8 cellular contexts compared by ENCODE assay signal in the genomic region with DNA sequence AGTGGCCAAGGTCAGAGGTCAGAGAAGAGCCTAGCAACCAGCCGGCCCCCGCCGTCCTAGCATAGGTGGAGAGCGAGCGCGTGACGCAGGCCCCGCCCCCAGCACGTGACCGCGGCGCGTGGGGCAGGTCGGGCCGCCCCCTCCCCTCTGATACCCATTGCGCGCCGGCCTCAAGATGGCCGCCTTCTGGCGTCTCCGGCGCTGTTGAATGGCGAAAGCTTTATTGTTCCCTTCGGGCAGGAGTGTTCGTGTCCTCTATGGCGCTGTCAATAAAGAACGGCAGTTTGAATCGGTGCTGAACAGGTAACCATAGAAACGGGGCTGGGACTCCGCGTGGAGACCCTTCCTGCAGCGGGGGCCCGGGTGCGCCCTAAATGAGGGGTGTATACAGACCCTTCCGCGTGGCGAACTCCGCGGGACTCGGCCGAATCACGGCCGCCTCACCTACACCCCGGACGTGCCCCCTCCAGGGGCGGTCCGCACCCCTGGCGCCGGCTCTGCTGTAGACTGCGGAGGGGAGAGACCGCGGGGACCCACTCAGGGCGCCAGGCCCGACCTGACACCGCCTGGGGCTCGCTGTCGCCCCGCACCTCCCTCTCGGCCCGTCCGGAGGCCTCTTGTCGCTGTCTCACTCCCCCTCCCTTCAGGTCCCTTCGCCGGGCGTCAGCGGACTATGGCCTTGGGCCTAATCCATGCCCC. TPM values are rescaled to one million over a fixed set of nuclear protein-coding genes. Genes with fewer than 3 reads are reported as not detected.
DNase-seq lines count a peak whose midpoint lies in the region; ATAC-seq and TF ChIP-seq lines count a peak whose summit lies in the region.

Gene ZBTB40, plus strand, starts transcription at position 150 of the 699 bp plus-strand sequence. CDS start 38,098 bp downstream, outside the sequence.

- TF ChIP-seq RAD21 in IMR-90 (IDR thresholded peaks at IDR 0.05; ENCODE audit: low read length): no peak

- POLR2A ChIA-PET in IMR-90 (lab: Charles Lee; ENCODE audit: unreplicated experiment): no interaction called here

- peak within 1 kb of the TSS; percentile 96 for H2AFZ ChIP-seq in IMR-90 (replicated peaks; ENCODE audit: low read length, poor library complexity)

- H2BK5ac ChIP-seq in IMR-90 (ENCODE audit: low read depth, low read length, poor library complexity, severe bottlenecking): peak within 1 kb of the TSS; percentile 67

- H3K4me1 ChIP-seq in IMR-90 (ENCODE audit: control insufficient read depth, insufficient read depth, low read length) (peaks cover 5% of the 10 kb centered on the region), mucosa of descending colon (ENCODE audit: low read depth) (peaks cover 12% of the 10 kb centered on the region)

- H4K8ac ChIP-seq in IMR-90 (ENCODE audit: low read depth in 2 of 2, low read length in 2 of 2): peak within 1 kb of the TSS; percentile 89 to 96

- H3K79me1 ChIP-seq in IMR-90 (ENCODE audit: low read depth in 1 of 2, low read length in 2 of 2): peaks cover 26 to 32% of the 10 kb centered on the region in 2 experiments

- no peaks in the 10 kb centered on the region for H4K20me1 ChIP-seq in IMR-90 (ENCODE audit: insufficient read depth, low read length)

- H3K23ac ChIP-seq in IMR-90 (ENCODE audit: low read depth, low read length): peak within 1 kb of the TSS; percentile 96

- peak within 1 kb of the TSS; percentile 74 for H3K56ac ChIP-seq in IMR-90 (ENCODE audit: extremely low read depth, insufficient read depth, low read length)

- peak within 1 kb of the TSS; percentile 92 for H3K9ac ChIP-seq in IMR-90 (ENCODE audit: low read depth, low read length)

- DNase-seq in DMS 273 (lab: John Stamatoyannopoulos, UW; ENCODE audit: unreplicated experiment): peak; percentile 98
- peak; percentile 98 for DNase-seq in IMR-90
- peak; percentile 51 for DNase-seq in OCI-M2 (lab: John Stamatoyannopoulos, UW; ENCODE audit: unreplicated experiment)
- peak; percentile 90 for DNase-seq in activated T-cell treated with anti-CD3 and anti-CD28 coated beads for 4 hours
- DNase-seq in epithelial cell of prostate (ENCODE audit: low read depth, low spot score): peak; percentile 87
- DNase-seq in mucosa of descending colon: peak; percentile 97 to 98 (median 98)
- DNase-seq in stimulated activated CD8-positive, alpha-beta memory T cell treated with anti-CD3 and anti-CD28 coated beads, Interleukin-4, amount 100 ng/mL, for 1 hour (ENCODE audit: low read depth in 2 of 2, low spot score in 1 of 2): peak; percentile 84 to 88

- peak within 1 kb of the TSS; percentile 38 for H2BK120ac ChIP-seq in IMR-90 (ENCODE audit: low read depth, low read length)

- H3K9me1 ChIP-seq in IMR-90 (ENCODE audit: insufficient read depth, low read length): peaks cover 20% of the 10 kb centered on the region; the same call in 1 of the 2 replicates

- peak within 1 kb of the TSS; percentile 92 for H3K14ac ChIP-seq in IMR-90 (replicated peaks; ENCODE audit: low read depth, low read length)

- intact Hi-C loops in IMR-90 (cut with micrococcal nuclease): loop anchor here (2.0 kb wide), 1 partner anchor 53 kb away; no protein-coding TSS in a partner anchor
- intact Hi-C loops in mucosa of descending colon (cut with DNase I, micrococcal nuclease): no loop called here

- H2BK20ac ChIP-seq in IMR-90 (ENCODE audit: low read depth, low read length): peak within 1 kb of the TSS; percentile 11; the same call in 1 of the 2 replicates

- in situ Hi-C loops in IMR-90 (cut with MboI; ENCODE audit: low sequenced_read_pairs): no loop called here

- H3K4ac ChIP-seq in IMR-90 (ENCODE audit: low read depth, low read length): peak within 1 kb of the TSS; percentile 81

- H4K5ac ChIP-seq in IMR-90 (ENCODE audit: low read depth, low read length): peak within 1 kb of the TSS; percentile 91

- TF ChIP-seq CTCF in IMR-90 (conservative IDR thresholded peaks at IDR 0.05; ENCODE audit: low read depth, low read length) (no peak), mucosa of descending colon (IDR thresholded peaks at IDR 0.05) (no peak)

- peak within 1 kb of the TSS; percentile 81 for H3K18ac ChIP-seq in IMR-90 (ENCODE audit: low read depth, low read length)

- no peaks in the 10 kb centered on the region for H3K9me3 ChIP-seq in IMR-90 (ENCODE audit: control insufficient read depth, insufficient read depth, low read length)
- no peaks in the 10 kb centered on the region for H3K9me3 ChIP-seq in mucosa of descending colon

- WGBS in IMR-90 (ENCODE audit: extremely low coverage in 2 of 2, insufficient read length in 1 of 2), 2 experiments: 0% methylated on average over 12 of the region's 66 CpGs; no CpG with 5 or more reads in 1 of the 2 experiments

- ATAC-seq in GM21528 (IDR thresholded peaks at IDR 0.05; ENCODE audit: low FRiP score, unreplicated experiment): peak; percentile 72
- ATAC-seq in IMR-90 (ENCODE audit: low read depth): peak; percentile 94
- peak; percentile 97 for ATAC-seq in mucosa of descending colon

- H2AK9ac ChIP-seq in IMR-90 (replicated peaks; ENCODE audit: low read depth, low read length, poor library complexity): peak within 1 kb of the TSS; percentile 91

- H3K4me2 ChIP-seq in IMR-90 (ENCODE audit: low read depth, low read length): peak within 1 kb of the TSS; percentile 93

- H3K36me3 ChIP-seq in IMR-90 (ENCODE audit: control insufficient read depth, insufficient read depth, low read length) (no peaks in the 10 kb centered on the region), mucosa of descending colon (ENCODE audit: low read depth) (no peaks in the 10 kb centered on the region)

- peak within 1 kb of the TSS; percentile 70 for H3K4me3 ChIP-seq in IMR-90 (ENCODE audit: insufficient read depth, low read depth, low read length)
- H3K4me3 ChIP-seq in mucosa of descending colon: peak within 1 kb of the TSS; percentile 93

- no peak within 1 kb of the TSS; the same call in 2 of the 3 replicates for H2BK15ac ChIP-seq in IMR-90 (ENCODE audit: low read depth, low read length)

- peak within 1 kb of the TSS; percentile 65 for H4K91ac ChIP-seq in IMR-90 (ENCODE audit: insufficient read depth, low read depth, low read length)

- no peak; the same call in 1 of the 2 replicates for TF ChIP-seq POLR2A in IMR-90 (IDR thresholded peaks at IDR 0.05; ENCODE audit: low read depth, low read length)

- CTCF ChIA-PET in IMR-90 (lab: Yijun Ruan, JAX): interaction anchor here (0.6 kb wide), 1 partner anchor 48 kb away, joined by 4 read pairs; no protein-coding TSS in a partner anchor

- H2AK5ac ChIP-seq in IMR-90 (ENCODE audit: low read depth, low read length): peak within 1 kb of the TSS; percentile 63; the same call in 1 of the 2 replicates

- H3K27ac ChIP-seq in IMR-90 (ENCODE audit: insufficient read depth, low read length): peak within 1 kb of the TSS; percentile 88
- peak within 1 kb of the TSS; percentile 72 for H3K27ac ChIP-seq in epithelial cell of prostate

- dilution Hi-C loops in IMR-90 (cut with HindIII; ENCODE audit: low sequenced_read_pairs, unreplicated experiment): no loop called here

- BruUV-seq in IMR-90 (replicated peaks; lab: Mats Ljungman, UMichigan): no TSS peak

- H3K27me3 ChIP-seq in IMR-90 (ENCODE audit: control insufficient read depth, insufficient read depth, low read length): no peaks in the 10 kb centered on the region

TF ChIP-seq in IMR-90, 13 proteins besides CTCF, POLR2A, EP300 and RAD21:
- TF ChIP-seq, protein P1, sequence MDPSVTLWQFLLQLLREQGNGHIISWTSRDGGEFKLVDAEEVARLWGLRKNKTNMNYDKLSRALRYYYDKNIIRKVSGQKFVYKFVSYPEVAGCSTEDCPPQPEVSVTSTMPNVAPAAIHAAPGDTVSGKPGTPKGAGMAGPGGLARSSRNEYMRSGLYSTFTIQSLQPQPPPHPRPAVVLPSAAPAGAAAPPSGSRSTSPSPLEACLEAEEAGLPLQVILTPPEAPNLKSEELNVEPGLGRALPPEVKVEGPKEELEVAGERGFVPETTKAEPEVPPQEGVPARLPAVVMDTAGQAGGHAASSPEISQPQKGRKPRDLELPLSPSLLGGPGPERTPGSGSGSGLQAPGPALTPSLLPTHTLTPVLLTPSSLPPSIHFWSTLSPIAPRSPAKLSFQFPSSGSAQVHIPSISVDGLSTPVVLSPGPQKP (IDR thresholded peaks at IDR 0.05; ENCODE audit: borderline replicate concordance, low read depth, low read length): no peak
- TF ChIP-seq RFX5 (IDR thresholded peaks at IDR 0.05; ENCODE audit: low read depth, low read length) (no peak), CHD1 (IDR thresholded peaks at IDR 0.05; ENCODE audit: low read depth, low read length) (no peak), RCOR1 (IDR thresholded peaks at IDR 0.05; ENCODE audit: insufficient replicate concordance, low read length) (peak; percentile 23), MAZ (IDR thresholded peaks at IDR 0.05; ENCODE audit: borderline replicate concordance, low read depth, low read length) (peak; percentile 93), CEBPB (IDR thresholded peaks at IDR 0.05; ENCODE audit: low read depth, low read length) (no peak), FOS (IDR thresholded peaks at IDR 0.05; ENCODE audit: low read depth, low read length) (peak; percentile 91), MAFK (IDR thresholded peaks at IDR 0.05; ENCODE audit: low read depth, low read length) (no peak), BHLHE40 (IDR thresholded peaks at IDR 0.05; ENCODE audit: low read depth, low read length) (peak; percentile 93), MXI1 (IDR thresholded peaks at IDR 0.05; ENCODE audit: borderline replicate concordance, low read depth, low read length) (no peak), SMC3 (IDR thresholded peaks at IDR 0.05; ENCODE audit: low read depth, low read length) (no peak), NFE2L2 (IDR thresholded peaks at IDR 0.05; ENCODE audit: low read depth, low read length) (0 out of 2 replicates have a peak, but pooled peaks have one; percentile 15)
- TF ChIP-seq, protein P2, sequence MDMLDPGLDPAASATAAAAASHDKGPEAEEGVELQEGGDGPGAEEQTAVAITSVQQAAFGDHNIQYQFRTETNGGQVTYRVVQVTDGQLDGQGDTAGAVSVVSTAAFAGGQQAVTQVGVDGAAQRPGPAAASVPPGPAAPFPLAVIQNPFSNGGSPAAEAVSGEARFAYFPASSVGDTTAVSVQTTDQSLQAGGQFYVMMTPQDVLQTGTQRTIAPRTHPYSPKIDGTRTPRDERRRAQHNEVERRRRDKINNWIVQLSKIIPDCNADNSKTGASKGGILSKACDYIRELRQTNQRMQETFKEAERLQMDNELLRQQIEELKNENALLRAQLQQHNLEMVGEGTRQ (IDR thresholded peaks at IDR 0.05; ENCODE audit: low read depth, low read length): peak; percentile 100
TF ChIP-seq in IMR-90: peak in this region for 6.

RNA-seq across cellular contexts. Expression of gene ZBTB40, which starts in this region (rescaled TPM):
- total RNA-seq in IMR-90 (2012; rRNA removed) (8.9 and 9.7 TPM in 2 replicates), mucosa of descending colon (10 to 100 TPM; 14.8 to 28.0 (median 16.7) TPM)
- 5.2 and 6.0 TPM in 2 replicates for polyA plus RNA-seq in IMR-90 (2012; rRNA removed)
- polyA plus RNA-seq in IMR-90 (2012; cell fraction: cytosol; rRNA removed): 1.7 TPM in 2 replicates
- 24.5 and 27.8 TPM in 2 replicates for polyA plus RNA-seq in IMR-90 (2012; cell fraction: nucleus; rRNA removed; ENCODE audit: low replicate concordance)

Comparison
In these comparisons a context has a peak if more than half of its experiments do, and no peak if none do; other contexts are left out.
1. Peak in every context shown above with its lines: DNase-seq, ATAC-seq, H3K4me3 ChIP-seq and H3K27ac ChIP-seq.